8 cellular contexts compared by ENCODE assay signal in genomic region chr10:101030492-101031127, GRCh38. TPM values are rescaled to one million over a fixed set of nuclear protein-coding genes. Genes with fewer than 3 reads are reported as not detected.
DNase-seq lines count a peak whose midpoint lies in the region; ATAC-seq and TF ChIP-seq lines count a peak whose summit lies in the region.

No MANE protein-coding gene starts in this region.

- H3K4me3 ChIP-seq in A673 (ENCODE audit: low read depth, low read length, poor library complexity, severe bottlenecking): peak overlapping the region; percentile 56
- peak overlapping the region; percentile 90 for H3K4me3 ChIP-seq in mucosa of stomach (ENCODE audit: low read length)

- no peaks in the 10 kb centered on the region for H3K9me3 ChIP-seq in A673 (ENCODE audit: low read depth, low read length, poor library complexity, severe bottlenecking)
- H3K9me3 ChIP-seq in mucosa of stomach (ENCODE audit: control insufficient read depth, low read length): no peaks in the 10 kb centered on the region

- no peaks in the 10 kb centered on the region for H3K36me3 ChIP-seq in A673 (ENCODE audit: insufficient read depth, low read length, poor library complexity, severe bottlenecking)
- no peaks in the 10 kb centered on the region for H3K36me3 ChIP-seq in mucosa of stomach (ENCODE audit: control insufficient read depth, insufficient read depth, low read length)

- H3K27ac ChIP-seq in A673 (ENCODE audit: low read depth, low read length, poor library complexity, severe bottlenecking) (no peak overlapping the region), caudate nucleus (ENCODE audit: low read depth, low read length) (peak overlapping the region; percentile 90)

- POLR2A ChIA-PET in A673 (lab: Charles Lee; ENCODE audit: low non-redundant PET): interaction anchor here (0.6 kb wide), 1 partner anchor 13 kb away, joined by 7 read pairs; no protein-coding TSS in a partner anchor

- ATAC-seq in GM21619 (IDR thresholded peaks at IDR 0.05; ENCODE audit: unreplicated experiment): no peak

- no peaks in the 10 kb centered on the region for H3K27me3 ChIP-seq in A673 (replicated peaks; ENCODE audit: insufficient read depth, low read depth, low read length, poor library complexity)
- H3K27me3 ChIP-seq in mucosa of stomach (ENCODE audit: control insufficient read depth, insufficient read depth, low read length): peaks cover 17% of the 10 kb centered on the region

- DNase-seq in A673 (ENCODE audit: low spot score): no peak
- peak; percentile 42 for DNase-seq in HPDE6-E6E7 (ENCODE audit: extremely low spot score)
- no peak for DNase-seq in caudate nucleus (lab: John Stamatoyannopoulos, UW)
- DNase-seq in GF-D8 (lab: John Stamatoyannopoulos, UW): no peak
- no peak for DNase-seq in globus pallidus (ENCODE audit: low spot score)
- no peak for DNase-seq in NCI-H1436 (lab: John Stamatoyannopoulos, UW)

- intact Hi-C loops in A673 (cut with micrococcal nuclease; ENCODE audit: unreplicated experiment): no loop called here

- H3K9ac ChIP-seq in mucosa of stomach (ENCODE audit: low read length): no peak overlapping the region

- no peak for TF ChIP-seq CTCF in A673 (conservative IDR thresholded peaks at IDR 0.05; ENCODE audit: low read depth, low read length)

- peaks cover 11% of the 10 kb centered on the region for H3K4me1 ChIP-seq in A673 (ENCODE audit: insufficient read depth, low read length, poor library complexity, severe bottlenecking)
- peaks cover 23% of the 10 kb centered on the region for H3K4me1 ChIP-seq in mucosa of stomach (ENCODE audit: control insufficient read depth, insufficient read depth, low read length)

- no TSS peak for BruUV-seq in A673 (replicated peaks; lab: Mats Ljungman, UMichigan)

- CTCF ChIA-PET in A673 (lab: Charles Lee): interaction anchor here (0.7 to 1.6 kb wide), 4 partner anchors 11 to 20 kb away, joined by 3 to 13 read pairs (median 8); no protein-coding TSS in a partner anchor

RNA-seq across cellular contexts. Expression of gene PDZD7, which starts 0.3 kb away (rescaled TPM):
- total RNA-seq in A673 (2021): 0.26 and 0.30 TPM in 2 replicates

RNA-seq across cellular contexts. Expression of gene SFXN3, which starts 0.4 kb away (rescaled TPM):
- 15.5 and 16.9 TPM in 2 replicates for total RNA-seq in A673 (2021)

RNA-seq across cellular contexts. Expression of gene LZTS2, which starts 31.0 kb away (rescaled TPM):
- total RNA-seq in A673 (2021): 49.1 and 59.9 TPM in 2 replicates

RNA-seq across cellular contexts. Expression of gene KAZALD1, which starts 31.2 kb away (rescaled TPM):
- 12.5 and 19.2 TPM in 2 replicates for total RNA-seq in A673 (2021)

RNA-seq across cellular contexts. Expression of gene TWNK, which starts 43.3 kb away (rescaled TPM):
- total RNA-seq in A673 (2021): 29.5 and 30.8 TPM in 2 replicates
